Comparison of ENCODE assay signal across 19 cellular contexts in genomic region chr7:70553364-70553763, GRCh38.
A peak's percentile ranks its signal among the peaks of the same experiment; 100 is the strongest.
DNase-seq lines count a peak whose midpoint lies in the region; ATAC-seq and TF ChIP-seq lines count a peak whose summit lies in the region.
"Had no signal": no experiment of that assay in that cellular context is flagged by ENCODE, and none has a peak within 500 bp of the region (broad histone marks: within the 10 kb centered on the region; RNA-seq: fewer than 3 reads in every experiment).

No MANE protein-coding gene starts in this region.

- H3K27ac ChIP-seq in BLaER1 (peak overlapping the region; percentile 24; the same call in 1 of the 2 replicates), OCI-LY1 (ENCODE audit: low read depth, low read length, poor library complexity, severe bottlenecking) (peak overlapping the region; percentile 46)

- ATAC-seq in stimulated activated naive CD8-positive, alpha-beta T cell treated with anti-CD3 and anti-CD28 coated beads, Interleukin-15, Interleukin-2, amounts not matched to agents 100 U/mL and 50 U/mL, for 24 hours, result no peak
- ATAC-seq: CD8-positive, alpha-beta T cell; Panc1; SK-N-SH treated with all-trans-retinoic acid at 6 μM for 48 hours had no signal

- H3K4me1 ChIP-seq in BLaER1 (peaks cover 30% of the 10 kb centered on the region), OCI-LY1 (ENCODE audit: insufficient read depth, low read length, severe bottlenecking) (peaks cover 14% of the 10 kb centered on the region)

- peaks cover 38% of the 10 kb centered on the region for H3K9me3 ChIP-seq in BLaER1
- 0 out of 2 replicates have a peak, but pooled peaks cover 4% of the 10 kb centered on the region for H3K9me3 ChIP-seq in OCI-LY1 (ENCODE audit: low read length)

- H3K4me2 ChIP-seq in BLaER1 (peak overlapping the region; percentile 60), OCI-LY1 (ENCODE audit: low read length) (no peak overlapping the region)

- H3K27me3 ChIP-seq in BLaER1 (no peaks in the 10 kb centered on the region), OCI-LY1 (ENCODE audit: insufficient read depth, low read length) (no peaks in the 10 kb centered on the region)

- H3K36me3 ChIP-seq in BLaER1 (peaks cover 24% of the 10 kb centered on the region), OCI-LY1 (ENCODE audit: insufficient read depth, low read length) (peaks cover 11% of the 10 kb centered on the region; the same call in 1 of the 2 replicates)

- H3K4me3 ChIP-seq in BLaER1, result no peak overlapping the region
- no peak overlapping the region for H3K4me3 ChIP-seq in OCI-LY1 (ENCODE audit: low read depth, low read length, poor library complexity, severe bottlenecking)

- no peak for TF ChIP-seq CTCF in OCI-LY1 (IDR thresholded peaks at IDR 0.05; ENCODE audit: low read length)

- no peaks in the 10 kb centered on the region for H3K9me2 ChIP-seq in OCI-LY1 (ENCODE audit: low read depth, low read length)

- H4K20me1 ChIP-seq in BLaER1 (no peaks in the 10 kb centered on the region), OCI-LY1 (ENCODE audit: insufficient read depth, low read length) (no peaks in the 10 kb centered on the region)

- peak; percentile 47 for DNase-seq in globus pallidus (ENCODE audit: low spot score)
- DNase-seq in nucleus accumbens (lab: John Stamatoyannopoulos, UW), result peak in 30 of 56 donors; percentile 5 to 69 (median 24)
- no peak for DNase-seq in DMS53 (lab: John Stamatoyannopoulos, UW)
- no peak for DNase-seq in stimulated activated naive CD8-positive, alpha-beta T cell treated with anti-CD3 and anti-CD28 coated beads, Interleukin-15, Interleukin-2, amounts not matched to agents 100 U/mL and 50 U/mL, for 24 hours
- DNase-seq in COLO829 (ENCODE audit: low spot score), result no peak
- DNase-seq: AML-193; CD8-positive, alpha-beta T cell; EL; HCEC 1CT; Kasumi-1; NCI-H1417; NCI-H2029; NCI-H2171 treated with DMSO at 0.1 percent for 48 hours; NCI-H524 treated with DMSO at 0.1 percent for 48 hours; Right ventricle myocardium superior had no signal

- no peaks in the 10 kb centered on the region for H3F3A ChIP-seq in OCI-LY1 (ENCODE audit: insufficient read depth, low read length)

- no peaks in the 10 kb centered on the region for H3K79me2 ChIP-seq in OCI-LY1 (ENCODE audit: insufficient read depth, low read length)

- H3K9ac ChIP-seq in BLaER1 (no peak overlapping the region), OCI-LY1 (ENCODE audit: low read length) (no peak overlapping the region)

- no peak overlapping the region for H2AFZ ChIP-seq in OCI-LY1 (ENCODE audit: low read length)

Comparison
In these comparisons a context has a peak if more than half of its experiments do, and no peak if none do; other contexts are left out.
1. DNase-seq: peak in globus pallidus (single experiment) and nucleus accumbens (30 of 56); none in DMS53 (single experiment), stimulated activated naive CD8-positive, alpha-beta T cell treated with anti-CD3 and anti-CD28 coated beads, Interleukin-15, Interleukin-2, amounts not matched to agents 100 U/mL and 50 U/mL, for 24 hours (single experiment) and COLO829 (single experiment).